25 cellular contexts compared by ENCODE assay signal in the genomic region with DNA sequence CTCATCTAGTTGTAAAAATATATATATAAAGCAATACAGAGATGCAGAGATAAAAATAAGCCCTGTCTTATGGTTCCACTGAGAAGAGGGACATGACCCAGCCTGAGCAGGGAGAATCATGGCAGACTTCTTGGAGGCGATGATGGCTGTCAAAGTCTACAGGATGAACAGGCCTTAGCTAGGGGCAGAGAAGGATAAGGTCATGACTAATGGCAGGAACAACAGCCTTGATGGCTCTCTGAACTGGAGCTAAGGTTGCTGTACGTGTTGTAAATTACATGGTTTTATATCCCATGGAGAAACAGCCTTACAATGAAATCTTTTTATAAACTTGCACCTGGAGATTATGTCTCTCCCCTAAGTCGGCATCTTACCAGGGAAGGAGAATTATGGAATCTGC. TPM values are rescaled to one million over a fixed set of nuclear protein-coding genes. Genes with fewer than 3 reads are reported as not detected.
A peak's percentile ranks its signal among the peaks of the same experiment; 100 is the strongest.
DNase-seq lines count a peak whose midpoint lies in the region; ATAC-seq and TF ChIP-seq lines count a peak whose summit lies in the region.
"Had no signal": no experiment of that assay in that cellular context is flagged by ENCODE, and none has a peak within 500 bp of the region (broad histone marks: within the 10 kb centered on the region; RNA-seq: fewer than 3 reads in every experiment).

No MANE protein-coding gene starts in this region.

- BruUV-seq in OCI-LY7 (replicated peaks; lab: Mats Ljungman, UMichigan) = no TSS peak

- no peaks in the 10 kb centered on the region for H3K9me3 Mint-ChIP-seq in activated naive CD4-positive, alpha-beta T cell treated with anti-CD3 and anti-CD28 coated beads, Interleukin-2, amount 50 U/mL, for 24 hours
- peaks cover 14 to 24% of the 10 kb centered on the region in 2 donors for H3K9me3 Mint-ChIP-seq in activated naive CD4-positive, alpha-beta T cell treated with anti-CD3 and anti-CD28 coated beads, Interleukin-2, amount 50 U/mL, for 72 hours
- H3K9me3 Mint-ChIP-seq in stimulated activated memory B cell treated with anti-CD40 and anti-IgM and Interleukin-4, amounts not matched to agents 10 μg/mL and 1 μg/mL and 100 μg/mL, for 72 hours = peaks cover 4% of the 10 kb centered on the region

- H3K9me2 ChIP-seq in OCI-LY7 (ENCODE audit: insufficient read depth, low read length) = no peaks in the 10 kb centered on the region

- H3K27ac Mint-ChIP-seq in activated naive CD4-positive, alpha-beta T cell treated with anti-CD3 and anti-CD28 coated beads, Interleukin-2, amount 50 U/mL, for 24 hours = peak overlapping the region; percentile 88
- peak overlapping the region in 1 of 2 donors; percentile 27 for H3K27ac Mint-ChIP-seq in activated naive CD4-positive, alpha-beta T cell treated with anti-CD3 and anti-CD28 coated beads, Interleukin-2, amount 50 U/mL, for 72 hours
- H3K27ac Mint-ChIP-seq in stimulated activated memory B cell treated with anti-CD40 and anti-IgM and Interleukin-4, amounts not matched to agents 10 μg/mL and 1 μg/mL and 100 μg/mL, for 72 hours = peak overlapping the region; percentile 94

- no peak for DNase-seq in activated naive CD4-positive, alpha-beta T cell treated with anti-CD3 and anti-CD28 coated beads, Interleukin-2, amount 50 U/mL, for 72 hours (ENCODE audit: low spot score in 2 of 2)
- DNase-seq in OCI-LY7 (ENCODE audit: low spot score) = no peak
- no peak for DNase-seq in left colon
- no peak for DNase-seq in cerebellum (ENCODE audit: low spot score)
- DNase-seq in NCI-H187 treated with DMSO at 0.1 percent for 48 hours (lab: John Stamatoyannopoulos, UW) = no peak
- DNase-seq in NCI-H524 treated with DMSO at 0.1 percent for 48 hours (lab: John Stamatoyannopoulos, UW) = no peak
- DNase-seq: activated naive CD4-positive, alpha-beta T cell; activated T-cell treated with anti-CD3 and anti-CD28 coated beads, Interleukin-2, amount 50 U/mL, for 1 hour; AML-193; amygdala; cortex of kidney; DMS53; foreskin fibroblast; GDM1; hippocampal formation; mesenchymal stem cell; NCI-H1092 treated with DMSO at 0.1 percent for 48 hours; nucleus accumbens; RPMI8226; T-helper 1 cell; trophoblast cell had no signal

- H4K20me1 ChIP-seq in OCI-LY7 (ENCODE audit: insufficient read depth, low read length) = no peaks in the 10 kb centered on the region

- H3K79me2 ChIP-seq in OCI-LY7 (ENCODE audit: insufficient read depth, low read depth, low read length) = peaks cover 78% of the 10 kb centered on the region

- peak overlapping the region; percentile 68 for H3K4me2 ChIP-seq in OCI-LY7 (ENCODE audit: low read length)

- POLR2A ChIA-PET in OCI-LY7 (lab: Charles Lee) = interaction anchor here (0.8 to 3.3 kb wide), 8 partner anchors 10 to 79 kb away, joined by 3 to 13 read pairs (median 6); no protein-coding TSS in a partner anchor

- peak overlapping the region; percentile 91 for H3K27ac ChIP-seq in OCI-LY7 (ENCODE audit: low read depth, low read length, poor library complexity, severe bottlenecking)

- H3K4me1 Mint-ChIP-seq in activated naive CD4-positive, alpha-beta T cell treated with anti-CD3 and anti-CD28 coated beads, Interleukin-2, amount 50 U/mL, for 24 hours = peaks cover 54% of the 10 kb centered on the region
- H3K4me1 Mint-ChIP-seq in stimulated activated memory B cell treated with anti-CD40 and anti-IgM and Interleukin-4, amounts not matched to agents 10 μg/mL and 1 μg/mL and 100 μg/mL, for 72 hours = peaks cover 80% of the 10 kb centered on the region

- H3K36me3 ChIP-seq in OCI-LY7 (ENCODE audit: insufficient read depth, low read length) = peaks cover 20% of the 10 kb centered on the region
- H3K36me3 ChIP-seq: HAP-1, prostate gland had no signal

- CTCF ChIA-PET in OCI-LY7 (lab: Charles Lee; ENCODE audit: unreplicated experiment) = no interaction called here

- ATAC-seq in activated naive CD4-positive, alpha-beta T cell treated with anti-CD3 and anti-CD28 coated beads, Interleukin-2, amount 50 U/mL, for 72 hours = no peak
- ATAC-seq in left colon = peak; percentile 80
- no peak for ATAC-seq in stimulated activated memory B cell treated with anti-CD40 and anti-IgM and Interleukin-4, amounts not matched to agents 10 μg/mL and 1 μg/mL and 100 μg/mL, for 72 hours

- H3K27me3 Mint-ChIP-seq in activated naive CD4-positive, alpha-beta T cell treated with anti-CD3 and anti-CD28 coated beads, Interleukin-2, amount 50 U/mL, for 24 hours = no peaks in the 10 kb centered on the region
- H3K27me3 Mint-ChIP-seq in stimulated activated memory B cell treated with anti-CD40 and anti-IgM and Interleukin-4, amounts not matched to agents 10 μg/mL and 1 μg/mL and 100 μg/mL, for 72 hours = no peaks in the 10 kb centered on the region

- H3K4me3 Mint-ChIP-seq in activated naive CD4-positive, alpha-beta T cell treated with anti-CD3 and anti-CD28 coated beads, Interleukin-2, amount 50 U/mL, for 24 hours = no peak overlapping the region
- peak overlapping the region; percentile 61 for H3K4me3 Mint-ChIP-seq in stimulated activated memory B cell treated with anti-CD40 and anti-IgM and Interleukin-4, amounts not matched to agents 10 μg/mL and 1 μg/mL and 100 μg/mL, for 72 hours

- H3K36me3 Mint-ChIP-seq in activated naive CD4-positive, alpha-beta T cell treated with anti-CD3 and anti-CD28 coated beads, Interleukin-2, amount 50 U/mL, for 24 hours = peaks cover 20% of the 10 kb centered on the region
- peaks cover 24 to 67% of the 10 kb centered on the region in 2 donors for H3K36me3 Mint-ChIP-seq in activated naive CD4-positive, alpha-beta T cell treated with anti-CD3 and anti-CD28 coated beads, Interleukin-2, amount 50 U/mL, for 72 hours
- peaks cover 42% of the 10 kb centered on the region for H3K36me3 Mint-ChIP-seq in stimulated activated memory B cell treated with anti-CD40 and anti-IgM and Interleukin-4, amounts not matched to agents 10 μg/mL and 1 μg/mL and 100 μg/mL, for 72 hours

- intact Hi-C loops in OCI-LY7 (cut with micrococcal nuclease; ENCODE audit: unreplicated experiment) = loop anchor here (1.0 to 5.0 kb wide), 6 partner anchors 20 to 389 kb away; no protein-coding TSS in a partner anchor
- intact Hi-C loops in left colon (cut with DNase I, micrococcal nuclease) = no loop called here

- no peak for TF ChIP-seq CTCF in OCI-LY7 (conservative IDR thresholded peaks at IDR 0.05; ENCODE audit: low read length)

- H3K9me3 ChIP-seq in OCI-LY7 (ENCODE audit: low read length) = peaks cover 12% of the 10 kb centered on the region; the same call in 1 of the 2 replicates
- H3K9me3 ChIP-seq: HAP-1, prostate gland had no signal

- H3K4me3 ChIP-seq in OCI-LY7 (ENCODE audit: low read depth, low read length, poor library complexity, severe bottlenecking) = peak overlapping the region; percentile 35
- H3K4me3 ChIP-seq: HAP-1, prostate gland had no signal

- H3K4me1 ChIP-seq in OCI-LY7 (ENCODE audit: insufficient read depth, low read length, poor library complexity, severe bottlenecking) = peaks cover 87% of the 10 kb centered on the region
- H3K4me1 ChIP-seq: HAP-1 had no signal

- no peak overlapping the region for H2AFZ ChIP-seq in OCI-LY7 (ENCODE audit: low read length)

RNA-seq across cellular contexts. Expression of a gene that starts 32.4 kb away (rescaled TPM):
- 100 to 1,000 TPM in 1 of 2 donors, 10 to 100 TPM in 1; 75.3 to 104 TPM for total RNA-seq in activated naive CD4-positive, alpha-beta T cell treated with anti-CD3 and anti-CD28 coated beads, Interleukin-2, amount 50 U/mL, for 72 hours
- total RNA-seq in OCI-LY7 (2014; rRNA removed; shearing (Covaris generic)) = 54.8 and 77.7 TPM in 2 replicates
- 102 and 108 TPM in 2 replicates for total RNA-seq in OCI-LY7 (2022)
- 10 to 100 TPM; 77.0 to 78.3 TPM for total RNA-seq in left colon
- total RNA-seq in cerebellum = 57.6 TPM
